ENCODE assay signal across 8 cellular contexts in genomic region chr6:90369024-90369519, GRCh38.
DNase-seq lines count a peak whose midpoint lies in the region; ATAC-seq and TF ChIP-seq lines count a peak whose summit lies in the region.

No MANE protein-coding gene starts in this region.

- peak overlapping the region; percentile 93 for H3K27ac ChIP-seq in RWPE2 (ENCODE audit: poor library complexity, severe bottlenecking)

- peak; percentile 19 for TF ChIP-seq CTCF in RWPE2 (IDR thresholded peaks at IDR 0.05; ENCODE audit: poor library complexity, severe bottlenecking)

- no peaks in the 10 kb centered on the region for H3K9me3 ChIP-seq in RWPE2 (ENCODE audit: severe bottlenecking)

- H3K36me3 ChIP-seq in RWPE2 (ENCODE audit: low read depth), result no peaks in the 10 kb centered on the region

- peak; percentile 100 for ATAC-seq in GM19438 (IDR thresholded peaks at IDR 0.05; ENCODE audit: low read depth, unreplicated experiment)
- ATAC-seq in HG03280 (IDR thresholded peaks at IDR 0.05; ENCODE audit: unreplicated experiment), result peak; percentile 99
- ATAC-seq in RWPE2 (ENCODE audit: low read depth), result peak; percentile 95

- H3K27me3 ChIP-seq in RWPE2 (ENCODE audit: insufficient read depth, poor library complexity, severe bottlenecking), result no peaks in the 10 kb centered on the region

- DNase-seq in DMS53 treated with DMSO at 0.1 percent for 48 hours (lab: John Stamatoyannopoulos, UW; ENCODE audit: unreplicated experiment), result peak; percentile 4
- DNase-seq in RWPE2 (ENCODE audit: low spot score), result peak; percentile 78
- peak; percentile 73 for DNase-seq in epidermal melanocyte (ENCODE audit: insufficient read length, low spot score)
- peak; percentile 88 for DNase-seq in mucosa of gallbladder (ENCODE audit: low spot score)
- no peak for DNase-seq in NCI-H2171 treated with DMSO at 0.1 percent for 48 hours (lab: John Stamatoyannopoulos, UW)
- no peak for DNase-seq in KG1 (lab: John Stamatoyannopoulos, UW)

- no peak overlapping the region for H3K4me3 ChIP-seq in RWPE2 (ENCODE audit: severe bottlenecking)

- peaks cover 22% of the 10 kb centered on the region for H3K4me1 ChIP-seq in RWPE2 (ENCODE audit: insufficient read depth, poor library complexity, severe bottlenecking)

Comparison
In these comparisons a context has a peak if more than half of its experiments do, and no peak if none do; other contexts are left out.
1. DNase-seq: peak in DMS53 treated with DMSO at 0.1 percent for 48 hours (single experiment), RWPE2 (single experiment), epidermal melanocyte (single experiment) and mucosa of gallbladder (single experiment); none in NCI-H2171 treated with DMSO at 0.1 percent for 48 hours (single experiment) and KG1 (single experiment).
2. Peak in every context shown above with its lines, with median percentiles within 50 percentile points of each other: ATAC-seq.